20 cellular contexts compared by ENCODE assay signal in the genomic region with DNA sequence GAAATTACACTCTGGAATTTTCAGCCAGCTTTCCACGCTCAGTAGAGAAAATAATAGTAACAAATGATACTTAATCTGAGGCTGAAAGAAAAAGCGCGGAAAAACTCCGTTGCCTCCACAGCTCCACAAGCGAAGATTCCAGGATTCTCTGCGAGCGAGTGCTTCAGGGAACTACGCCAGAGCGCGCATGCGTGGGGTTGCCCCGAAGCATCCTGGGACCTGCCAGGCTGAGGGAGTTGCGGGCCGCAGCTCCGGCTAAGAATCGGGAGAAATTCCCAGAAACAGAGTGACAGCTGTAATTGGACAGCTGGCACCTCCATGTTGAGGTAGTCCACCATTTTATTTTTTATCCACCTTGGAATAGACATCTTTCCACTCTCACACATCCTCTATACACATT.
"Had no signal": no experiment of that assay in that cellular context is flagged by ENCODE, and none has a peak within 500 bp of the region (broad histone marks: within the 10 kb centered on the region; RNA-seq: fewer than 3 reads in every experiment).

No MANE protein-coding gene starts in this region.

- H3K27ac ChIP-seq: left ventricle myocardium inferior, lower lobe of right lung, neutrophil, pancreas, right lobe of liver, transverse colon, vagina had no signal

- H3K27me3 Mint-ChIP-seq: effector memory CD8-positive, alpha-beta T cell; naive thymus-derived CD8-positive, alpha-beta T cell; stimulated activated naive B cell treated with anti-CD40 and anti-IgM and Interleukin-4, amounts not matched to agents 10 μg/mL and 1 μg/mL and 100 μg/mL, for 72 hours; stimulated activated naive CD8-positive, alpha-beta T cell treated with anti-CD3 and anti-CD28 coated beads, Interleukin-15, Interleukin-2, amounts not matched to agents 100 ng/mL and 50 ng/mL, for 24 hours had no signal

- H3K4me1 Mint-ChIP-seq: immature natural killer cell had no signal

- H3K4me3 Mint-ChIP-seq: effector memory CD8-positive, alpha-beta T cell; immature natural killer cell; naive thymus-derived CD8-positive, alpha-beta T cell; stimulated activated naive B cell treated with anti-CD40 and anti-IgM and Interleukin-4, amounts not matched to agents 10 μg/mL and 1 μg/mL and 100 μg/mL, for 72 hours; stimulated activated naive CD8-positive, alpha-beta T cell treated with anti-CD3 and anti-CD28 coated beads, Interleukin-15, Interleukin-2, amounts not matched to agents 100 ng/mL and 50 ng/mL, for 24 hours had no signal

- DNase-seq: cortex of kidney; effector memory CD8-positive, alpha-beta T cell; hypothalamus; immature natural killer cell; islet precursor cell; kidney glomerular epithelial cell; left colon; left ventricle myocardium inferior; lower lobe of right lung; naive thymus-derived CD8-positive, alpha-beta T cell; pancreas; right lobe of liver; small intestine; stimulated activated CD4-positive, alpha-beta T cell treated with anti-CD3 and anti-CD28 coated beads, Interleukin-15, amount 100 ng/mL, for 24 hours; stimulated activated CD4-positive, alpha-beta T cell treated with anti-CD3 and anti-CD28 coated beads, Interleukin-2, amount 100 ng/mL, for 48 hours; stimulated activated naive B cell treated with anti-CD40 and anti-IgM and Interleukin-4, amounts not matched to agents 10 μg/mL and 1 μg/mL and 100 μg/mL, for 72 hours; transverse colon had no signal

- H3K9me3 ChIP-seq: left ventricle myocardium inferior, lower lobe of right lung, neutrophil, pancreas, right lobe of liver, transverse colon, vagina had no signal

- H3K9me3 Mint-ChIP-seq: effector memory CD8-positive, alpha-beta T cell; immature natural killer cell; naive thymus-derived CD8-positive, alpha-beta T cell; stimulated activated naive B cell treated with anti-CD40 and anti-IgM and Interleukin-4, amounts not matched to agents 10 μg/mL and 1 μg/mL and 100 μg/mL, for 72 hours; stimulated activated naive CD8-positive, alpha-beta T cell treated with anti-CD3 and anti-CD28 coated beads, Interleukin-15, Interleukin-2, amounts not matched to agents 100 ng/mL and 50 ng/mL, for 24 hours had no signal

- ATAC-seq: effector memory CD8-positive, alpha-beta T cell; left colon; lower lobe of right lung; naive thymus-derived CD8-positive, alpha-beta T cell; right lobe of liver; stimulated activated naive B cell treated with anti-CD40 and anti-IgM and Interleukin-4, amounts not matched to agents 10 μg/mL and 1 μg/mL and 100 μg/mL, for 72 hours had no signal

- H3K4me1 ChIP-seq: lower lobe of right lung, pancreas, right lobe of liver, transverse colon, vagina had no signal

- H3K4me3 ChIP-seq: left ventricle myocardium inferior, lower lobe of right lung, pancreas, right lobe of liver, transverse colon, vagina had no signal

- H3K27me3 ChIP-seq: neutrophil, pancreas, right lobe of liver, transverse colon, vagina had no signal

- H3K27ac Mint-ChIP-seq: effector memory CD8-positive, alpha-beta T cell; immature natural killer cell; naive thymus-derived CD8-positive, alpha-beta T cell; stimulated activated naive B cell treated with anti-CD40 and anti-IgM and Interleukin-4, amounts not matched to agents 10 μg/mL and 1 μg/mL and 100 μg/mL, for 72 hours; stimulated activated naive CD8-positive, alpha-beta T cell treated with anti-CD3 and anti-CD28 coated beads, Interleukin-15, Interleukin-2, amounts not matched to agents 100 ng/mL and 50 ng/mL, for 24 hours had no signal
